Comparison of ENCODE assay signal across 1 cellular context in the genomic region with DNA sequence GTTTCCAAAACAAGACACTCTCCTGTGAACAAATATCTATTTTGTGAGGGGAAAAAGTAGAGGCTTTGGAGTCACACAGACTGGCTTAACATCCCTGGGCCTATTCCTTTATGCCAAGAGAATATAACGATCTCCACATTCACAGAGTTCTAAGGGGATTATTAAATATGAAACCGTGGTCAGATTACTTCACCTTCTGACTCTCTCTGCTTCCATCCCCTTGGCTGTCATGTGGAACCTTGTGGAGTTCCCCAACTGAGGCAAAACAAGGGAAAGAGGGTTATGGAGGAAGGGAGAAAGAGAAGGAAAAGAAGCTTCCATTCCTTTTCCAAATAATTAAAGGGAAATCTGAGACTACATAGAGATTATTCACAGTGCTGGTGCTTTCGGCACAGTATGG.
A peak's percentile ranks its signal among the peaks of the same experiment; 100 is the strongest.
TF ChIP-seq lines count a peak whose summit lies in the region.

No MANE protein-coding gene starts in this region.

TF ChIP-seq in GM12878, 131 proteins besides CTCF, POLR2A, EP300 and RAD21:
- TF ChIP-seq, protein P1, sequence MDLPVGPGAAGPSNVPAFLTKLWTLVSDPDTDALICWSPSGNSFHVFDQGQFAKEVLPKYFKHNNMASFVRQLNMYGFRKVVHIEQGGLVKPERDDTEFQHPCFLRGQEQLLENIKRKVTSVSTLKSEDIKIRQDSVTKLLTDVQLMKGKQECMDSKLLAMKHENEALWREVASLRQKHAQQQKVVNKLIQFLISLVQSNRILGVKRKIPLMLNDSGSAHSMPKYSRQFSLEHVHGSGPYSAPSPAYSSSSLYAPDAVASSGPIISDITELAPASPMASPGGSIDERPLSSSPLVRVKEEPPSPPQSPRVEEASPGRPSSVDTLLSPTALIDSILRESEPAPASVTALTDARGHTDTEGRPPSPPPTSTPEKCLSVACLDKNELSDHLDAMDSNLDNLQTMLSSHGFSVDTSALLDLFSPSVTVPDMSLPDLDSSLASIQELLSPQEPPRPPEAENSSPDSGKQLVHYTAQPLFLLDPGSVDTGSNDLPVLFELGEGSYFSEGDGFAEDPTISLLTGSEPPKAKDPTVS (IDR thresholded peaks at IDR 0.05; ENCODE audit: low read depth, low read length): no peak
- TF ChIP-seq ZBTB33 (IDR thresholded peaks at IDR 0.05) (no peak), JUNB (IDR thresholded peaks at IDR 0.05) (peak; percentile 70), SREBF1 (IDR thresholded peaks at IDR 0.05; ENCODE audit: low read length) (no peak), ZNF384 (IDR thresholded peaks at IDR 0.05; ENCODE audit: borderline replicate concordance, low read depth, low read length) (no peak), IKZF1 (conservative IDR thresholded peaks at IDR 0.05) (0 out of 2 replicates have a peak, but pooled peaks have one; percentile 20), TCF7 (IDR thresholded peaks at IDR 0.05; ENCODE audit: borderline replicate concordance) (no peak), EED (IDR thresholded peaks at IDR 0.05; ENCODE audit: low read depth) (peak; percentile 84), MTA2 (IDR thresholded peaks at IDR 0.05; ENCODE audit: low read depth) (no peak), BMI1 (IDR thresholded peaks at IDR 0.05; ENCODE audit: borderline replicate concordance) (no peak), TCF3 (IDR thresholded peaks at IDR 0.05; ENCODE audit: borderline replicate concordance, insufficient read depth, low read depth, low read length) (no peak), NFIC (IDR thresholded peaks at IDR 0.05; ENCODE audit: low read depth, low read length) (peak; percentile 51; the same call in 1 of the 2 replicates), RUNX3 (IDR thresholded peaks at IDR 0.05; ENCODE audit: low read length) (peak; percentile 56; the same call in 1 of the 2 replicates), CBFB (IDR thresholded peaks at IDR 0.05; ENCODE audit: low read depth) (no peak), SKIL (IDR thresholded peaks at IDR 0.05; ENCODE audit: low read depth, poor library complexity, severe bottlenecking) (no peak), ATF2 (IDR thresholded peaks at IDR 0.05; ENCODE audit: low read length) (0 out of 2 replicates have a peak, but pooled peaks have one; percentile 22), IKZF2 (IDR thresholded peaks at IDR 0.05) (peak in 1 of 2 experiments; percentile 27; a peak in 1 of 4 replicates), KLF5 (IDR thresholded peaks at IDR 0.05; ENCODE audit: partially characterized antibody) (no peak), NR2C1 (IDR thresholded peaks at IDR 0.05) (no peak)
- TF ChIP-seq, protein P2, sequence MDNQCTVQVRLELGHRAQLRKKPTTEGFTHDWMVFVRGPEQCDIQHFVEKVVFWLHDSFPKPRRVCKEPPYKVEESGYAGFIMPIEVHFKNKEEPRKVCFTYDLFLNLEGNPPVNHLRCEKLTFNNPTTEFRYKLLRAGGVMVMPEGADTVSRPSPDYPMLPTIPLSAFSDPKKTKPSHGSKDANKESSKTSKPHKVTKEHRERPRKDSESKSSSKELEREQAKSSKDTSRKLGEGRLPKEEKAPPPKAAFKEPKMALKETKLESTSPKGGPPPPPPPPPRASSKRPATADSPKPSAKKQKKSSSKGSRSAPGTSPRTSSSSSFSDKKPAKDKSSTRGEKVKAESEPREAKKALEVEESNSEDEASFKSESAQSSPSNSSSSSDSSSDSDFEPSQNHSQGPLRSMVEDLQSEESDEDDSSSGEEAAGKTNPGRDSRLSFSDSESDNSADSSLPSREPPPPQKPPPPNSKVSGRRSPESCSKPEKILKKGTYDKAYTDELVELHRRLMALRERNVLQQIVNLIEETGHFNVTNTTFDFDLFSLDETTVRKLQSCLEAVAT (IDR thresholded peaks at IDR 0.05): no peak
- TF ChIP-seq, protein P3, sequence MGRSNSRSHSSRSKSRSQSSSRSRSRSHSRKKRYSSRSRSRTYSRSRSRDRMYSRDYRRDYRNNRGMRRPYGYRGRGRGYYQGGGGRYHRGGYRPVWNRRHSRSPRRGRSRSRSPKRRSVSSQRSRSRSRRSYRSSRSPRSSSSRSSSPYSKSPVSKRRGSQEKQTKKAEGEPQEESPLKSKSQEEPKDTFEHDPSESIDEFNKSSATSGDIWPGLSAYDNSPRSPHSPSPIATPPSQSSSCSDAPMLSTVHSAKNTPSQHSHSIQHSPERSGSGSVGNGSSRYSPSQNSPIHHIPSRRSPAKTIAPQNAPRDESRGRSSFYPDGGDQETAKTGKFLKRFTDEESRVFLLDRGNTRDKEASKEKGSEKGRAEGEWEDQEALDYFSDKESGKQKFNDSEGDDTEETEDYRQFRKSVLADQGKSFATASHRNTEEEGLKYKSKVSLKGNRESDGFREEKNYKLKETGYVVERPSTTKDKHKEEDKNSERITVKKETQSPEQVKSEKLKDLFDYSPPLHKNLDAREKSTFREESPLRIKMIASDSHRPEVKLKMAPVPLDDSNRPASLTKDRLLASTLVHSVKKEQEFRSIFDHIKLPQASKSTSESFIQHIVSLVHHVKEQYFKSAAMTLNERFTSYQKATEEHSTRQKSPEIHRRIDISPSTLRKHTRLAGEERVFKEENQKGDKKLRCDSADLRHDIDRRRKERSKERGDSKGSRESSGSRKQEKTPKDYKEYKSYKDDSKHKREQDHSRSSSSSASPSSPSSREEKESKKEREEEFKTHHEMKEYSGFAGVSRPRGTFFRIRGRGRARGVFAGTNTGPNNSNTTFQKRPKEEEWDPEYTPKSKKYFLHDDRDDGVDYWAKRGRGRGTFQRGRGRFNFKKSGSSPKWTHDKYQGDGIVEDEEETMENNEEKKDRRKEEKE (IDR thresholded peaks at IDR 0.05): no peak
